In genomic region chr5:137090151-137090550, GRCh38 we compare ENCODE assay signal across 27 cellular contexts.
"Had no signal": no experiment of that assay in that cellular context is flagged by ENCODE, and none has a peak within 500 bp of the region (broad histone marks: within the 10 kb centered on the region; RNA-seq: fewer than 3 reads in every experiment).

No MANE protein-coding gene starts in this region.

- H3K27me3 ChIP-seq: adrenal gland, ascending aorta, brain microvascular endothelial cell, transverse colon had no signal

- H3K4me3 ChIP-seq: adrenal gland, ascending aorta, left lung, lung, transverse colon had no signal

- H3K9me3 Mint-ChIP-seq: activated T-cell treated with anti-CD3 and anti-CD28 coated beads, Interleukin-2, amount 50 U/mL, for 4 hours; activated T-helper 2 cell treated with anti-CD3 and anti-CD28 coated beads, Interferon-gamma antibody, Interleukin-2, Interleukin-4, amounts not matched to agents 10 μg/mL and 5 μg/mL and 100 μg/mL, durations not matched to agents 14 hours and 24 hours and 36 hours; T-helper 1 cell treated with Interleukin-12 subunit alpha and Interleukin-12 subunit beta and Interleukin-4 antibody, amounts not matched to agents 30 μg/mL and 1 μg/mL, for 36 hours had no signal

- H3K9ac ChIP-seq: parathyroid adenoma had no signal

- H3K36me3 ChIP-seq: adrenal gland, ascending aorta, brain microvascular endothelial cell, left lung, transverse colon had no signal

- H3K9me3 ChIP-seq: adrenal gland, ascending aorta, left lung, transverse colon had no signal

- ATAC-seq: activated T-cell treated with anti-CD3 and anti-CD28 coated beads, Interleukin-2, amount 50 U/mL, for 4 hours; esophagus mucosa; left lung; natural killer cell; right cardiac atrium; stimulated activated effector memory CD8-positive, alpha-beta T cell treated with anti-CD3 and anti-CD28 coated beads, Interleukin-12 subunit alpha, Interleukin-12 subunit beta, amount 100 ng/mL, for 72 hours; stimulated activated naive CD8-positive, alpha-beta T cell treated with anti-CD3 and anti-CD28 coated beads, Interleukin-15, amount 100 ng/mL, for 72 hours had no signal

- H3K27ac Mint-ChIP-seq: activated naive CD8-positive, alpha-beta T cell; activated T-helper 2 cell treated with anti-CD3 and anti-CD28 coated beads, Interferon-gamma antibody, Interleukin-2, Interleukin-4, amounts not matched to agents 10 μg/mL and 5 μg/mL and 100 μg/mL, durations not matched to agents 14 hours and 24 hours and 36 hours; natural killer cell; stimulated activated effector memory CD8-positive, alpha-beta T cell treated with anti-CD3 and anti-CD28 coated beads, Interleukin-12 subunit alpha, Interleukin-12 subunit beta, amount 100 ng/mL, for 72 hours; stimulated activated naive CD8-positive, alpha-beta T cell treated with anti-CD3 and anti-CD28 coated beads, Interleukin-15, amount 100 ng/mL, for 72 hours; T-helper 1 cell treated with Interleukin-12 subunit alpha and Interleukin-12 subunit beta and Interleukin-4 antibody, amounts not matched to agents 30 μg/mL and 1 μg/mL, for 36 hours had no signal

- H3K4me1 ChIP-seq: ascending aorta, left lung, transverse colon had no signal

- H3K4me1 Mint-ChIP-seq: natural killer cell; stimulated activated effector memory CD8-positive, alpha-beta T cell treated with anti-CD3 and anti-CD28 coated beads, Interleukin-12 subunit alpha, Interleukin-12 subunit beta, amount 100 ng/mL, for 72 hours; stimulated activated naive CD8-positive, alpha-beta T cell treated with anti-CD3 and anti-CD28 coated beads, Interleukin-15, amount 100 ng/mL, for 72 hours had no signal

- H3K27ac ChIP-seq: ascending aorta, brain microvascular endothelial cell, left lung, parathyroid adenoma, transverse colon had no signal

- H3K79me2 ChIP-seq: parathyroid adenoma had no signal

- H3K36me3 Mint-ChIP-seq: activated naive CD8-positive, alpha-beta T cell; natural killer cell; stimulated activated effector memory CD8-positive, alpha-beta T cell treated with anti-CD3 and anti-CD28 coated beads, Interleukin-12 subunit alpha, Interleukin-12 subunit beta, amount 100 ng/mL, for 72 hours had no signal

- DNase-seq: activated CD4-positive, alpha-beta T cell treated with anti-CD3 and anti-CD28 coated beads for 4 hours; activated CD4-positive, alpha-beta T cell treated with anti-CD3 and anti-CD28 coated beads, Interleukin-2, amount 50 U/mL, for 48 hours; activated CD4-positive, CD25-positive, alpha-beta regulatory T cell; activated CD8-positive, alpha-beta memory T cell treated with anti-CD3 and anti-CD28 coated beads, Interleukin-2, amount 50 U/mL, for 48 hours; activated naive CD4-positive, alpha-beta T cell; activated T-cell treated with anti-CD3 and anti-CD28 coated beads, Interleukin-2, amount 50 U/mL, for 4 hours; adrenal gland; brain microvascular endothelial cell; central memory CD4-positive, alpha-beta T cell; dermis blood vessel endothelial cell; effector CD8-positive, alpha-beta T cell; left lung; midbrain; natural killer cell; right cardiac atrium; stimulated activated CD4-positive, alpha-beta T cell treated with anti-CD3 and anti-CD28 coated beads, Interleukin-12 subunit alpha, Interleukin-12 subunit beta, amount 100 ng/mL, for 4 hours; stimulated activated naive CD8-positive, alpha-beta T cell treated with anti-CD3 and anti-CD28 coated beads, Interleukin-15, amount 100 ng/mL, for 72 hours; T1000; transverse colon had no signal

- H3K4me3 Mint-ChIP-seq: activated naive CD8-positive, alpha-beta T cell; activated T-cell treated with anti-CD3 and anti-CD28 coated beads, Interleukin-2, amount 50 U/mL, for 4 hours; natural killer cell; stimulated activated effector memory CD8-positive, alpha-beta T cell treated with anti-CD3 and anti-CD28 coated beads, Interleukin-12 subunit alpha, Interleukin-12 subunit beta, amount 100 ng/mL, for 72 hours; stimulated activated naive CD8-positive, alpha-beta T cell treated with anti-CD3 and anti-CD28 coated beads, Interleukin-15, amount 100 ng/mL, for 72 hours; T-helper 1 cell treated with Interleukin-12 subunit alpha and Interleukin-12 subunit beta and Interleukin-4 antibody, amounts not matched to agents 30 μg/mL and 1 μg/mL, for 36 hours had no signal
